16 cellular contexts compared by ENCODE assay signal in genomic region chr3:17605032-17605431, GRCh38.
DNase-seq lines count a peak whose midpoint lies in the region; ATAC-seq and TF ChIP-seq lines count a peak whose summit lies in the region.
"Had no signal": no experiment of that assay in that cellular context is flagged by ENCODE, and none has a peak within 500 bp of the region (broad histone marks: within the 10 kb centered on the region; RNA-seq: fewer than 3 reads in every experiment).

No MANE protein-coding gene starts in this region.

- peaks cover 8% of the 10 kb centered on the region for H3K4me1 Mint-ChIP-seq in stimulated activated effector memory CD8-positive, alpha-beta T cell treated with anti-CD3 and anti-CD28 coated beads, Interleukin-12 subunit alpha, Interleukin-12 subunit beta, amount 100 ng/mL, for 72 hours

- peak; percentile 96 for ATAC-seq in esophagus mucosa
- peak; percentile 90 for ATAC-seq in stimulated activated effector memory CD8-positive, alpha-beta T cell treated with anti-CD3 and anti-CD28 coated beads, Interleukin-12 subunit alpha, Interleukin-12 subunit beta, amount 100 ng/mL, for 72 hours
- ATAC-seq: GM12878 had no signal

- no peaks in the 10 kb centered on the region for H3K9me3 Mint-ChIP-seq in stimulated activated effector memory CD8-positive, alpha-beta T cell treated with anti-CD3 and anti-CD28 coated beads, Interleukin-12 subunit alpha, Interleukin-12 subunit beta, amount 100 ng/mL, for 72 hours

- no peak overlapping the region for H3K4me3 ChIP-seq in MG63
- H3K4me3 ChIP-seq: GM12878, tibial artery had no signal

- no peaks in the 10 kb centered on the region for H3K27me3 ChIP-seq in MG63
- H3K27me3 ChIP-seq: tibial artery had no signal

- no peaks in the 10 kb centered on the region for H3K36me3 ChIP-seq in MG63
- H3K36me3 ChIP-seq: tibial artery had no signal

- no peaks in the 10 kb centered on the region for H3K9me3 ChIP-seq in MG63
- H3K9me3 ChIP-seq: tibial artery had no signal

- no peak overlapping the region for H3K4me3 Mint-ChIP-seq in stimulated activated effector memory CD8-positive, alpha-beta T cell treated with anti-CD3 and anti-CD28 coated beads, Interleukin-12 subunit alpha, Interleukin-12 subunit beta, amount 100 ng/mL, for 72 hours
- H3K4me3 Mint-ChIP-seq: brain, nephron had no signal

- DNase-seq in SIG-M5 treated with dmso at 0.1 percent for 504 hours (lab: John Stamatoyannopoulos, UW; ENCODE audit: unreplicated experiment) (peak; percentile 31), SIG-M5 (lab: John Stamatoyannopoulos, UW) (no peak), NCI-H226 (peak; percentile 86), GM20000 (ENCODE audit: low spot score) (no peak), DMS 273 treated with DMSO at 0.1 percent for 48 hours (lab: John Stamatoyannopoulos, UW) (no peak), MG63 (no peak)
- DNase-seq in stimulated activated effector memory CD8-positive, alpha-beta T cell treated with anti-CD3 and anti-CD28 coated beads, Interleukin-12 subunit alpha, Interleukin-12 subunit beta, amount 100 ng/mL, for 72 hours (ENCODE audit: low spot score in 2 of 2), result no peak
- DNase-seq: activated CD4-positive, alpha-beta T cell treated with anti-CD3 and anti-CD28 coated beads, Interleukin-2, amount 50 U/mL, for 1 hour; NCI-H2029; SHP77; stimulated activated CD4-positive, alpha-beta T cell treated with anti-CD3 and anti-CD28 coated beads, Interleukin-4, amount 100 ng/mL, for 24 hours; tibial artery had no signal

- no peaks in the 10 kb centered on the region for H3K36me3 Mint-ChIP-seq in stimulated activated effector memory CD8-positive, alpha-beta T cell treated with anti-CD3 and anti-CD28 coated beads, Interleukin-12 subunit alpha, Interleukin-12 subunit beta, amount 100 ng/mL, for 72 hours

- no peak for TF ChIP-seq CTCF in GM20000 (IDR thresholded peaks at IDR 0.05; ENCODE audit: extremely low read depth, missing control alignments)

- no peak overlapping the region for H3K27ac Mint-ChIP-seq in stimulated activated effector memory CD8-positive, alpha-beta T cell treated with anti-CD3 and anti-CD28 coated beads, Interleukin-12 subunit alpha, Interleukin-12 subunit beta, amount 100 ng/mL, for 72 hours
- H3K27ac Mint-ChIP-seq: brain, nephron had no signal

Comparison
In these comparisons a context has a peak if more than half of its experiments do, and no peak if none do; other contexts are left out.
1. DNase-seq: peak in SIG-M5 treated with dmso at 0.1 percent for 504 hours (single experiment) and NCI-H226 (single experiment); none in SIG-M5 (single experiment), stimulated activated effector memory CD8-positive, alpha-beta T cell treated with anti-CD3 and anti-CD28 coated beads, Interleukin-12 subunit alpha, Interleukin-12 subunit beta, amount 100 ng/mL, for 72 hours (0 of 2), GM20000 (single experiment), DMS 273 treated with DMSO at 0.1 percent for 48 hours (single experiment) and MG63 (single experiment).